Comparison of ENCODE assay signal across 8 cellular contexts in the genomic region with DNA sequence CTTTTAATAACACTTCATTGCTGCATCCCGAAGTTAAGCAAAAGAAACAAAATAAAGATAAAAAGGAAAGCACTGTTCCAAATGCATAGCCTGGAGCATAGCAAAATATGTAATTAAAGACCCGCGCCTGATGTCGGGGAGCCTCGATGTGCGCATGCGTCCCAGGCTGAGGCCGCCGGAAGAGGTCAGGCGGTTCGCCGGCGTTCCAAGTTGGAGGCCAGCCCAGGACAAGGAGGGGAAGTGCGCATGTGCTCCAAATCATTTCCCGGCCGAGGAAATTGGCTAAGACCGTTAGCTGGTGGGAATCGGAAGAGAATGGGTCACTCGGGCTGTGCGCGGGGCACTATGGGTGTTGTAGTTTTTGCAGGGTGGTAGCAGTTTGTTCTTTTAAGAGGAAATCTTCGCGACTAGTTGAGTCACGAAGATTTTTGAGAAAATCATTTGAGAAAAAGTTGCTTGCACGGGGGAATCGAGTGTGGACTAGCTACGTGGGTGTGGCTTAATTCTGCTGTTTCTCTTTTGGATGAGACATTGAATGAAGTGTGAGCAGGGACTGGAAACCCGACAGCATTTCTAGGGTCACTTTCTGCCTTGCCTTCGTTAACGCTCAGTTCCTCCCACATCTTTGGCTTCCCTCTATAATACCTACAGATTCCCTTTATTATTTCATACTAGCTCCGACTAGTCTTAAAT. TPM values are rescaled to one million over a fixed set of nuclear protein-coding genes. Genes with fewer than 3 reads are reported as not detected.
DNase-seq lines count a peak whose midpoint lies in the region; ATAC-seq and TF ChIP-seq lines count a peak whose summit lies in the region.

No MANE protein-coding gene starts in this region.

- H4K8ac ChIP-seq in H9 (replicated peaks; ENCODE audit: insufficient read length, low read depth, low read length) = no peak overlapping the region

- CTCF ChIA-PET in CD4-positive, alpha-beta memory T cell (lab: Charles Lee; ENCODE audit: partially characterized antibody) = interaction anchor here (1.0 to 1.1 kb wide), 2 partner anchors 24 to 28 kb away, joined by 3 read pairs; no protein-coding TSS in a partner anchor

- no peaks in the 10 kb centered on the region for H3K9me3 ChIP-seq in CD4-positive, alpha-beta memory T cell (ENCODE audit: control insufficient read depth in 1 of 2, low read length in 2 of 2)
- H3K9me3 ChIP-seq in H9 (ENCODE audit: control insufficient read depth, low read depth, low read length) (no peaks in the 10 kb centered on the region), skeletal muscle tissue (ENCODE audit: control insufficient read depth in 3 of 3, low read length in 3 of 3) (no peaks in the 10 kb centered on the region)

- intact Hi-C loops in CD4-positive, alpha-beta memory T cell (cut with micrococcal nuclease) = no loop called here

- no peaks in the 10 kb centered on the region for H3K27me3 ChIP-seq in CD4-positive, alpha-beta memory T cell (ENCODE audit: insufficient read depth, low read length)
- no peaks in the 10 kb centered on the region; the same call in 1 of the 2 replicates for H3K27me3 ChIP-seq in H9 (ENCODE audit: insufficient read depth, low read length)
- peaks cover 0 to 3% (median 0%) of the 10 kb centered on the region in 3 donors for H3K27me3 ChIP-seq in skeletal muscle tissue (ENCODE audit: control insufficient read depth in 3 of 3, insufficient read depth in 3 of 3, low read length in 3 of 3)

- no peaks in the 10 kb centered on the region for H3K9me3 Mint-ChIP-seq in CD4-positive, alpha-beta memory T cell
- peaks cover 0 to 5% of the 10 kb centered on the region in 2 experiments; a peak in 1 of 5 replicates for H3K9me3 Mint-ChIP-seq in H9

- H4K20me1 ChIP-seq in H9 (ENCODE audit: control insufficient read depth, insufficient read depth, insufficient read length) = no peaks in the 10 kb centered on the region

- no peak overlapping the region for H2BK120ac ChIP-seq in H9 (ENCODE audit: low read depth, low read length, poor library complexity, severe bottlenecking)

- no peak overlapping the region for H3K4ac ChIP-seq in H9 (ENCODE audit: low read depth, low read length)

- H3K56ac ChIP-seq in H9 (ENCODE audit: insufficient read length, low read depth, low read length) = no peak overlapping the region

- no peak overlapping the region for H2AK5ac ChIP-seq in H9 (ENCODE audit: insufficient read length, low read length)

- no peak overlapping the region for H3K9ac ChIP-seq in H9 (ENCODE audit: extremely low read depth, insufficient read length, low read length)
- H3K9ac ChIP-seq in skeletal muscle tissue (ENCODE audit: low read depth in 1 of 3, low read length in 3 of 3) = peak overlapping the region in 2 of 3 donors; percentile 50 to 68

- peaks cover 24 to 35% (median 28%) of the 10 kb centered on the region in 4 donors for H3K4me1 Mint-ChIP-seq in CD4-positive, alpha-beta memory T cell
- H3K4me1 Mint-ChIP-seq in H9 = peaks cover 9 to 25% of the 10 kb centered on the region in 2 experiments

- no peaks in the 10 kb centered on the region for H3K79me1 ChIP-seq in H9 (ENCODE audit: insufficient read depth, low read depth, low read length, poor library complexity, severe bottlenecking)

- POLR2A ChIA-PET in CD4-positive, alpha-beta memory T cell (lab: Charles Lee; ENCODE audit: partially characterized antibody) = interaction anchor here (1.2 kb wide), 1 partner anchor 927 kb away, joined by 4 read pairs; a partner anchor contains a TSS

- H3K23me2 ChIP-seq in H9 (ENCODE audit: insufficient read length, low read depth, low read length, poor library complexity, severe bottlenecking) = no peaks in the 10 kb centered on the region

- H3K4me3 Mint-ChIP-seq in CD4-positive, alpha-beta memory T cell = peak overlapping the region; percentile 93 to 99 (median 97)
- peak overlapping the region; percentile 57 to 72 for H3K4me3 Mint-ChIP-seq in H9

- H3K79me2 ChIP-seq in H9 (ENCODE audit: insufficient read depth, low read length) = no peaks in the 10 kb centered on the region

- no peak overlapping the region for H2BK12ac ChIP-seq in H9 (ENCODE audit: insufficient read length, low read depth, low read length)

- peak overlapping the region; percentile 98 for H2AFZ ChIP-seq in H9 (ENCODE audit: low read length)

- H4K91ac ChIP-seq in H9 (ENCODE audit: insufficient read length, low read depth, low read length) = no peak overlapping the region

- H2BK20ac ChIP-seq in H9 (ENCODE audit: low read depth, low read length, poor library complexity, severe bottlenecking) = no peak overlapping the region

- no peak overlapping the region for H3K18ac ChIP-seq in H9 (ENCODE audit: insufficient read length, low read depth, low read length)

- H3K27me3 Mint-ChIP-seq in CD4-positive, alpha-beta memory T cell = peaks cover 0 to 5% of the 10 kb centered on the region in 2 donors
- H3K27me3 Mint-ChIP-seq in H9 (ENCODE audit: low read depth) = peaks cover 57% of the 10 kb centered on the region

- peak; percentile 54 to 65 (median 60) for DNase-seq in CD4-positive, alpha-beta memory T cell
- DNase-seq in H9 (peak; percentile 94), NCI-H2171 (lab: John Stamatoyannopoulos, UW) (peak; percentile 61), cardiac fibroblast (ENCODE audit: low read depth in 2 of 2) (peak; percentile 99), iPS-NIHi11 (ENCODE audit: low spot score) (peak; percentile 98)
- peak; percentile 24 to 58 (median 30) for DNase-seq in activated CD4-positive, CD25-positive, alpha-beta regulatory T cell (lab: John Stamatoyannopoulos, UW)

- H3K4me2 ChIP-seq in H9 (ENCODE audit: insufficient read depth, insufficient read length, low read length) = peak overlapping the region; percentile 59

- H4K5ac ChIP-seq in H9 (ENCODE audit: insufficient read length, low read depth, low read length) = no peak overlapping the region

- no peak for ATAC-seq in HG03196 (IDR thresholded peaks at IDR 0.05; ENCODE audit: unreplicated experiment)

- no CpG with 5 or more reads among the region's 31 CpGs for WGBS in H9 (ENCODE audit: extremely low coverage, insufficient read length, low lambda C conversion rate)

- no peak overlapping the region for H3T11ph ChIP-seq in H9 (ENCODE audit: low read length)

- H2BK5ac ChIP-seq in H9 (ENCODE audit: insufficient read length, low read length) = no peak overlapping the region

- no peak overlapping the region for H3K14ac ChIP-seq in H9 (ENCODE audit: insufficient read depth, low read length)

- no peak overlapping the region for H3K23ac ChIP-seq in H9 (ENCODE audit: insufficient read length, low read depth, low read length)

- TF ChIP-seq CTCF in H9 (conservative IDR thresholded peaks at IDR 0.05) (no peak), cardiac fibroblast (IDR thresholded peaks at IDR 0.05; ENCODE audit: low read depth, low read length) (no peak)

- H3K4me1 ChIP-seq in CD4-positive, alpha-beta memory T cell (ENCODE audit: insufficient read depth, low read length) = peaks cover 16% of the 10 kb centered on the region
- H3K4me1 ChIP-seq in H9 (ENCODE audit: insufficient read depth, low read length) (no peaks in the 10 kb centered on the region), skeletal muscle tissue (ENCODE audit: control insufficient read depth in 3 of 3, insufficient read depth in 3 of 3, low read length in 3 of 3) (peaks cover 8 to 16% (median 8%) of the 10 kb centered on the region in 3 donors)

- peak overlapping the region; percentile 81 to 98 (median 96) for H3K27ac Mint-ChIP-seq in CD4-positive, alpha-beta memory T cell
- no peak overlapping the region for H3K27ac Mint-ChIP-seq in H9

- peaks cover 0 to 4% of the 10 kb centered on the region in 2 donors for H3K36me3 Mint-ChIP-seq in CD4-positive, alpha-beta memory T cell
- H3K36me3 Mint-ChIP-seq in H9 (ENCODE audit: insufficient read depth in 1 of 3, low read depth in 3 of 3) = 0 out of 7 replicates have a peak, but pooled peaks cover 0 to 5% (median 0%) of the 10 kb centered on the region in 3 experiments

- peak overlapping the region; percentile 46 for H3K27ac ChIP-seq in CD4-positive, alpha-beta memory T cell (ENCODE audit: low read depth, low read length)
- no peak overlapping the region for H3K27ac ChIP-seq in H9 (ENCODE audit: insufficient read length, low read depth, low read length)
- H3K27ac ChIP-seq in skeletal muscle tissue (ENCODE audit: low read depth, low read length) = peak overlapping the region; percentile 65

- no peak overlapping the region for H2BK15ac ChIP-seq in H9 (ENCODE audit: low read depth, low read length)

- no peaks in the 10 kb centered on the region for H3K36me3 ChIP-seq in CD4-positive, alpha-beta memory T cell (ENCODE audit: insufficient read depth, low read length)
- no peaks in the 10 kb centered on the region for H3K36me3 ChIP-seq in skeletal muscle tissue (ENCODE audit: control insufficient read depth in 3 of 3, insufficient read depth in 3 of 3, low read length in 3 of 3)

- peak overlapping the region; percentile 45 to 81 for H3K4me3 ChIP-seq in CD4-positive, alpha-beta memory T cell (ENCODE audit: low read length in 2 of 2)
- H3K4me3 ChIP-seq in cardiac fibroblast (replicated peaks in 1 of 2; ENCODE audit: low read depth in 2 of 2, low read length in 2 of 2) = peak overlapping the region; percentile 16 to 45
- H3K4me3 ChIP-seq in skeletal muscle tissue (ENCODE audit: low read length in 3 of 3) = peak overlapping the region; percentile 72 to 80 (median 79)

RNA-seq across cellular contexts. Expression of a gene that starts 31.0 kb away (rescaled TPM):
- total RNA-seq in CD4-positive, alpha-beta memory T cell = not detected
- polyA plus RNA-seq in CD4-positive, alpha-beta memory T cell = under 1 TPM in 1 of 2 donors, not detected in 1; 0.08 TPM
- total RNA-seq in H9 (2021) (0.98 and 1.3 TPM in 2 replicates), skeletal muscle tissue (1.0 TPM)

Comparison
In these comparisons a context has a peak if more than half of its experiments do, and no peak if none do; other contexts are left out.
1. DNase-seq: peak in every context shown above with its lines; median percentile 99 in cardiac fibroblast; 98 in iPS-NIHi11; 94 in H9; 61 in NCI-H2171; 60 in CD4-positive, alpha-beta memory T cell; 30 in activated CD4-positive, CD25-positive, alpha-beta regulatory T cell.
2. H3K27ac Mint-ChIP-seq: peak in CD4-positive, alpha-beta memory T cell (7 of 7); none in H9 (0 of 3).
3. Peak in every context shown above with its lines, with median percentiles within 50 percentile points of each other: H3K4me3 ChIP-seq.